Comparison of ENCODE assay signal across 22 cellular contexts in genomic region chr20:64150756-64151633, GRCh38. TPM values are rescaled to one million over a fixed set of nuclear protein-coding genes. Genes with fewer than 3 reads are reported as not detected.
"Had no signal": no experiment of that assay in that cellular context is flagged by ENCODE, and none has a peak within 500 bp of the region (broad histone marks: within the 10 kb centered on the region; RNA-seq: fewer than 3 reads in every experiment).

No MANE protein-coding gene starts in this region.

- H3K27me3 ChIP-seq: cardiac muscle cell had no signal

- H3K9me3 Mint-ChIP-seq: memory B cell; stimulated activated naive CD8-positive, alpha-beta T cell treated with anti-CD3 and anti-CD28 coated beads, Interleukin-15, Interleukin-2, amounts not matched to agents 100 ng/mL and 50 ng/mL, for 24 hours had no signal

- H3K4me1 ChIP-seq: transverse colon had no signal

- DNase-seq: activated CD4-positive, alpha-beta T cell treated with anti-CD3 and anti-CD28 coated beads, Interleukin-2, amount 50 U/mL, for 48 hours; activated CD8-positive, alpha-beta memory T cell treated with anti-CD3 and anti-CD28 coated beads, Interleukin-2, amount 10 ng/mL, durations not matched to agents 7 days and 5 days; foreskin fibroblast; hippocampal formation; islet precursor cell; mucosa of descending colon; naive B cell; stimulated activated CD4-positive, alpha-beta T cell treated with anti-CD3 and anti-CD28 coated beads, Interleukin-15, amount 100 ng/mL, for 24 hours; stimulated activated CD4-positive, alpha-beta T cell treated with anti-CD3 and anti-CD28 coated beads, Interleukin-2, amount 100 ng/mL, for 48 hours; SW 1271; transverse colon; WERI-Rb-1 had no signal

- H3K4me1 Mint-ChIP-seq: activated CD8-positive, alpha-beta memory T cell treated with anti-CD3 and anti-CD28 coated beads, Interleukin-2, amount 10 ng/mL, durations not matched to agents 7 days and 5 days had no signal

- H3K27ac ChIP-seq: cardiac muscle cell, dorsolateral prefrontal cortex, neutrophil, parathyroid adenoma, transverse colon, WERI-Rb-1 had no signal

- H3K4me3 ChIP-seq: cardiac muscle cell, dorsolateral prefrontal cortex, mucosa of descending colon, transverse colon had no signal

- H3K27me3 Mint-ChIP-seq: activated CD8-positive, alpha-beta memory T cell treated with anti-CD3 and anti-CD28 coated beads, Interleukin-2, amount 10 ng/mL, durations not matched to agents 7 days and 5 days; activated naive CD8-positive, alpha-beta T cell; stimulated activated naive CD8-positive, alpha-beta T cell treated with anti-CD3 and anti-CD28 coated beads, Interleukin-15, Interleukin-2, amounts not matched to agents 100 ng/mL and 50 ng/mL, for 24 hours had no signal

- H3K27ac Mint-ChIP-seq: activated CD8-positive, alpha-beta memory T cell treated with anti-CD3 and anti-CD28 coated beads, Interleukin-2, amount 10 ng/mL, durations not matched to agents 7 days and 5 days; activated naive CD8-positive, alpha-beta T cell; memory B cell; stimulated activated naive CD8-positive, alpha-beta T cell treated with anti-CD3 and anti-CD28 coated beads, Interleukin-15, Interleukin-2, amounts not matched to agents 100 ng/mL and 50 ng/mL, for 24 hours had no signal

- H3K4me3 Mint-ChIP-seq: activated CD8-positive, alpha-beta memory T cell treated with anti-CD3 and anti-CD28 coated beads, Interleukin-2, amount 10 ng/mL, durations not matched to agents 7 days and 5 days; activated naive CD8-positive, alpha-beta T cell; memory B cell; naive B cell; stimulated activated naive CD8-positive, alpha-beta T cell treated with anti-CD3 and anti-CD28 coated beads, Interleukin-15, Interleukin-2, amounts not matched to agents 100 ng/mL and 50 ng/mL, for 24 hours had no signal

- ATAC-seq: activated CD8-positive, alpha-beta memory T cell treated with anti-CD3 and anti-CD28 coated beads, Interleukin-2, amount 10 ng/mL, durations not matched to agents 7 days and 5 days; left lobe of liver; mucosa of descending colon had no signal

- H3K9me3 ChIP-seq: mucosa of descending colon, neutrophil, transverse colon had no signal

- H3K9ac ChIP-seq: parathyroid adenoma had no signal

- H3K36me3 ChIP-seq: cardiac muscle cell, neutrophil, transverse colon, WERI-Rb-1 had no signal

- H3K36me3 Mint-ChIP-seq: activated CD8-positive, alpha-beta memory T cell treated with anti-CD3 and anti-CD28 coated beads, Interleukin-2, amount 10 ng/mL, durations not matched to agents 7 days and 5 days; activated naive CD8-positive, alpha-beta T cell; naive B cell had no signal

- H2AFZ ChIP-seq: parathyroid adenoma had no signal

RNA-seq across cellular contexts. Expression of gene MYT1, which starts 13.3 kb away (rescaled TPM):
- total RNA-seq: activated CD8-positive, alpha-beta memory T cell treated with anti-CD3 and anti-CD28 coated beads, Interleukin-2, amount 10 ng/mL, durations not matched to agents 7 days and 5 days; left lobe of liver; T-helper 2 cell treated with Interferon-gamma antibody and Interleukin-4, amounts not matched to agents 100 ng/mL and 5 ng/mL, for 36 hours had no signal

RNA-seq across cellular contexts. Expression of gene NPBWR2, which starts 43.6 kb away (rescaled TPM):
- total RNA-seq: activated CD8-positive, alpha-beta memory T cell treated with anti-CD3 and anti-CD28 coated beads, Interleukin-2, amount 10 ng/mL, durations not matched to agents 7 days and 5 days; cardiac muscle cell; left lobe of liver; mucosa of descending colon; renal cortical epithelial cell; T-helper 2 cell treated with Interferon-gamma antibody and Interleukin-4, amounts not matched to agents 100 ng/mL and 5 ng/mL, for 36 hours; transverse colon had no signal
- polyA plus RNA-seq: cardiac muscle cell had no signal
